ENCODE assay signal across 8 cellular contexts in the genomic region with DNA sequence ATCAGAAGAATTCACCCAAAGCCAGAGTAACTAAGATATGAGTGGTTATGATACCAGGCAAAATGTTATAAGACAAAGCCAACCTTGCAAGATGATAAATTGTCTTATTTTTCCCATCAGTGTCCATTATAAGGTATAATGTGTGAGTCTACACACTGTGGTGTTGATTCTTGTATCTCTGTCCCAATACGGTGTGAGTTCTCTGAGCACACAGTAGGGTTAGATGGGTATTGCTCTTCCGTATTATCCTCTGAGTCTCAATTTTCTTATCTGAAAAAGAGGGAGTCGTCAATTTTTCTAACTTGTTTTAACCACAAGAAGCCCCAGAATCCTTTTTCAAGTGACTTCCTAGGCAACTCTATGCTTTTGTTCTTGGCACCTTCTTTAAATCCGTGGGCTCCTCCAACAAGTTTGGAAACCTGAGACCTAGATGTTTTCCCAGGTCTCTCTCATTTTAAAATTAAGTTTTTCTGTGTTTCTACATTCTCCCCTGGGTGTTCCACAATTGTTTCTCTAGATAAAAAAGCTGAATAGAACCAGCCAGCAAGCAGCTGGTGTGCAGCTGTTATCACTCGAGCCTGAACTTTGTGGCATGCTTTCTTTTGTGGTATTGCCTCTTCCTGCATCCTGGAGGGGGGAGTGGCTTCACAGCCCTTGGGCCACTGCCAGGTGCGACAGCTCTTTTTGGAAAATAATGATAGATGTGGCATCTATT.
DNase-seq lines count a peak whose midpoint lies in the region; ATAC-seq and TF ChIP-seq lines count a peak whose summit lies in the region.

No MANE protein-coding gene starts in this region.

- TF ChIP-seq CTCF in fibroblast of villous mesenchyme (IDR thresholded peaks at IDR 0.05; ENCODE audit: insufficient read depth, low read depth, low read length) (no peak), uterus (IDR thresholded peaks at IDR 0.05) (no peak)

- no peaks in the 10 kb centered on the region for H3K4me1 ChIP-seq in uterus

- peak overlapping the region; percentile 2 to 9 for H3K27ac ChIP-seq in uterus

- no peaks in the 10 kb centered on the region for H3K9me3 ChIP-seq in uterus

- H3K4me1 Mint-ChIP-seq in T-helper 2 cell treated with Interferon-gamma antibody and Interleukin-4, amounts not matched to agents 5 μg/mL and 100 μg/mL, for 36 hours (ENCODE audit: low read depth) = peaks cover 16% of the 10 kb centered on the region
- peaks cover 14% of the 10 kb centered on the region for H3K4me1 Mint-ChIP-seq in activated T-helper 1 cell treated with anti-CD3 and anti-CD28 coated beads, Interleukin-12 subunit alpha, Interleukin-12 subunit beta, Interleukin-2, Interleukin-4 antibody, amounts not matched to agents 30 ng/mL and 10 ng/mL and 1 ng/mL, durations not matched to agents 14 hours and 24 hours and 36 hours (ENCODE audit: low read depth)

- peak; percentile 66 for DNase-seq in GF-D8 (lab: John Stamatoyannopoulos, UW)
- peak; percentile 96 for DNase-seq in Jurkat, Clone E6-1 (ENCODE audit: low read depth, low spot score)
- DNase-seq in T-helper 2 cell treated with Interferon-gamma antibody and Interleukin-4, amounts not matched to agents 5 μg/mL and 100 μg/mL, for 36 hours (ENCODE audit: low spot score) = no peak
- DNase-seq in fibroblast of villous mesenchyme (ENCODE audit: low read depth) = peak; percentile 41
- peak in 1 of 2 donors; percentile 29 for DNase-seq in uterus
- DNase-seq in activated CD8-positive, alpha-beta memory T cell treated with anti-CD3 and anti-CD28 coated beads, Interleukin-2, amount 50 U/mL, for 48 hours = no peak
- DNase-seq in activated T-helper 1 cell treated with anti-CD3 and anti-CD28 coated beads, Interleukin-12 subunit alpha, Interleukin-12 subunit beta, Interleukin-2, Interleukin-4 antibody, amounts not matched to agents 30 ng/mL and 10 ng/mL and 1 ng/mL, durations not matched to agents 14 hours and 24 hours and 36 hours (ENCODE audit: low spot score) = no peak

- peak overlapping the region; percentile 49 for H3K4me3 Mint-ChIP-seq in T-helper 2 cell treated with Interferon-gamma antibody and Interleukin-4, amounts not matched to agents 5 μg/mL and 100 μg/mL, for 36 hours
- H3K4me3 Mint-ChIP-seq in activated T-helper 1 cell treated with anti-CD3 and anti-CD28 coated beads, Interleukin-12 subunit alpha, Interleukin-12 subunit beta, Interleukin-2, Interleukin-4 antibody, amounts not matched to agents 30 ng/mL and 10 ng/mL and 1 ng/mL, durations not matched to agents 14 hours and 24 hours and 36 hours = no peak overlapping the region

- no peak for TF ChIP-seq POLR2A in uterus (IDR thresholded peaks at IDR 0.05)

- H3K27ac Mint-ChIP-seq in T-helper 2 cell treated with Interferon-gamma antibody and Interleukin-4, amounts not matched to agents 5 μg/mL and 100 μg/mL, for 36 hours = peak overlapping the region; percentile 3
- no peak overlapping the region for H3K27ac Mint-ChIP-seq in activated T-helper 1 cell treated with anti-CD3 and anti-CD28 coated beads, Interleukin-12 subunit alpha, Interleukin-12 subunit beta, Interleukin-2, Interleukin-4 antibody, amounts not matched to agents 30 ng/mL and 10 ng/mL and 1 ng/mL, durations not matched to agents 14 hours and 24 hours and 36 hours

- H3K9me3 Mint-ChIP-seq in T-helper 2 cell treated with Interferon-gamma antibody and Interleukin-4, amounts not matched to agents 5 μg/mL and 100 μg/mL, for 36 hours = no peaks in the 10 kb centered on the region
- no peaks in the 10 kb centered on the region for H3K9me3 Mint-ChIP-seq in activated T-helper 1 cell treated with anti-CD3 and anti-CD28 coated beads, Interleukin-12 subunit alpha, Interleukin-12 subunit beta, Interleukin-2, Interleukin-4 antibody, amounts not matched to agents 30 ng/mL and 10 ng/mL and 1 ng/mL, durations not matched to agents 14 hours and 24 hours and 36 hours

- intact Hi-C loops in uterus (cut with DNase I; ENCODE audit: low total_unique reads) = no loop called here
- intact Hi-C loops in activated T-helper 1 cell treated with anti-CD3 and anti-CD28 coated beads, Interleukin-12 subunit alpha, Interleukin-12 subunit beta, Interleukin-2, Interleukin-4 antibody, amounts not matched to agents 30 ng/mL and 10 ng/mL and 1 ng/mL, durations not matched to agents 14 hours and 24 hours and 36 hours (cut with micrococcal nuclease) = no loop called here

- ATAC-seq in GM21619 (IDR thresholded peaks at IDR 0.05; ENCODE audit: unreplicated experiment) = peak; percentile 91

- peak overlapping the region; percentile 36 for H3K4me3 ChIP-seq in Jurkat, Clone E6-1 (ENCODE audit: low read length)
- no peak overlapping the region for H3K4me3 ChIP-seq in fibroblast of villous mesenchyme (ENCODE audit: low read depth, low read length)
- no peak overlapping the region for H3K4me3 ChIP-seq in uterus

- no peaks in the 10 kb centered on the region for H3K27me3 Mint-ChIP-seq in T-helper 2 cell treated with Interferon-gamma antibody and Interleukin-4, amounts not matched to agents 5 μg/mL and 100 μg/mL, for 36 hours (ENCODE audit: low read depth)
- no peaks in the 10 kb centered on the region for H3K27me3 Mint-ChIP-seq in activated T-helper 1 cell treated with anti-CD3 and anti-CD28 coated beads, Interleukin-12 subunit alpha, Interleukin-12 subunit beta, Interleukin-2, Interleukin-4 antibody, amounts not matched to agents 30 ng/mL and 10 ng/mL and 1 ng/mL, durations not matched to agents 14 hours and 24 hours and 36 hours (ENCODE audit: insufficient read depth)

- no peaks in the 10 kb centered on the region for H3K27me3 ChIP-seq in uterus

- no peaks in the 10 kb centered on the region for H3K36me3 ChIP-seq in uterus

- no peaks in the 10 kb centered on the region for H3K36me3 Mint-ChIP-seq in T-helper 2 cell treated with Interferon-gamma antibody and Interleukin-4, amounts not matched to agents 5 μg/mL and 100 μg/mL, for 36 hours (ENCODE audit: low read depth)
- no peaks in the 10 kb centered on the region for H3K36me3 Mint-ChIP-seq in activated T-helper 1 cell treated with anti-CD3 and anti-CD28 coated beads, Interleukin-12 subunit alpha, Interleukin-12 subunit beta, Interleukin-2, Interleukin-4 antibody, amounts not matched to agents 30 ng/mL and 10 ng/mL and 1 ng/mL, durations not matched to agents 14 hours and 24 hours and 36 hours (ENCODE audit: low read depth)

Comparison
In these comparisons a context has a peak if more than half of its experiments do, and no peak if none do; other contexts are left out.
1. DNase-seq: peak in GF-D8 (single experiment), Jurkat, Clone E6-1 (single experiment) and fibroblast of villous mesenchyme (single experiment); none in T-helper 2 cell treated with Interferon-gamma antibody and Interleukin-4, amounts not matched to agents 5 μg/mL and 100 μg/mL, for 36 hours (single experiment), activated CD8-positive, alpha-beta memory T cell treated with anti-CD3 and anti-CD28 coated beads, Interleukin-2, amount 50 U/mL, for 48 hours (single experiment) and activated T-helper 1 cell treated with anti-CD3 and anti-CD28 coated beads, Interleukin-12 subunit alpha, Interleukin-12 subunit beta, Interleukin-2, Interleukin-4 antibody, amounts not matched to agents 30 ng/mL and 10 ng/mL and 1 ng/mL, durations not matched to agents 14 hours and 24 hours and 36 hours (single experiment).